In genomic region chr11:76782526-76783293, GRCh38 we compare ENCODE assay signal across 1 cellular context.
TF ChIP-seq lines count a peak whose summit lies in the region.

No MANE protein-coding gene starts in this region.

TF ChIP-seq in HepG2, 621 proteins besides CTCF, POLR2A, EP300 and RAD21 (continued from another document and continues in another):
- TF ChIP-seq ZBTB40 (IDR thresholded peaks at IDR 0.05) (no peak), ZBTB40 (CRISPR knock-in tag; IDR thresholded peaks at IDR 0.05) (no peak), ZMYM4 (CRISPR knock-in tag; IDR thresholded peaks at IDR 0.05) (0 out of 2 replicates have a peak, but pooled peaks have one; percentile 58), ZNF317 (CRISPR knock-in tag; IDR thresholded peaks at IDR 0.05) (0 out of 2 replicates have a peak, but pooled peaks have one; percentile 13), WIZ (CRISPR knock-in tag; IDR thresholded peaks at IDR 0.05) (no peak), TARDBP (CRISPR knock-in tag; IDR thresholded peaks at IDR 0.05) (peak; percentile 74; the same call in 1 of the 2 replicates), CREM (IDR thresholded peaks at IDR 0.05) (0 out of 2 replicates have a peak, but pooled peaks have one; percentile 17), CREM (CRISPR knock-in tag; IDR thresholded peaks at IDR 0.05) (no peak), ZNF251 (CRISPR knock-in tag; IDR thresholded peaks at IDR 0.05) (no peak), DDIT3 (CRISPR knock-in tag; IDR thresholded peaks at IDR 0.05) (no peak), SOX5 (CRISPR knock-in tag; IDR thresholded peaks at IDR 0.05; ENCODE audit: borderline replicate concordance) (peak; percentile 32), FOXO1 (CRISPR knock-in tag; IDR thresholded peaks at IDR 0.05) (peak; percentile 11; the same call in 1 of the 2 replicates), MAFG (CRISPR knock-in tag; IDR thresholded peaks at IDR 0.05) (no peak), SMYD3 (CRISPR knock-in tag; IDR thresholded peaks at IDR 0.05) (no peak), TFE3 (CRISPR knock-in tag; IDR thresholded peaks at IDR 0.05) (peak; percentile 42; the same call in 1 of the 2 replicates), ZNF558 (CRISPR knock-in tag; IDR thresholded peaks at IDR 0.05; ENCODE audit: borderline replicate concordance) (peak; percentile 85; the same call in 1 of the 2 replicates), KAT7 (CRISPR knock-in tag; IDR thresholded peaks at IDR 0.05; ENCODE audit: borderline replicate concordance) (no peak), ZFP90 (CRISPR knock-in tag; IDR thresholded peaks at IDR 0.05; ENCODE audit: borderline replicate concordance) (no peak; the same call in 1 of the 2 replicates), YY1 (IDR thresholded peaks at IDR 0.05; ENCODE audit: insufficient read depth, insufficient replicate concordance, low read depth, low read length) (peak; percentile 87), SP4 (CRISPR knock-in tag; IDR thresholded peaks at IDR 0.05) (peak; percentile 20; the same call in 1 of the 2 replicates), EEA1 (CRISPR knock-in tag; IDR thresholded peaks at IDR 0.05; ENCODE audit: borderline replicate concordance) (no peak), ZNF10 (CRISPR knock-in tag; IDR thresholded peaks at IDR 0.05; ENCODE audit: borderline replicate concordance, low read depth) (no peak), ZNF556 (CRISPR knock-in tag; IDR thresholded peaks at IDR 0.05; ENCODE audit: borderline replicate concordance) (peak; percentile 79; the same call in 1 of the 2 replicates), ADNP (CRISPR knock-in tag; IDR thresholded peaks at IDR 0.05) (peak; percentile 50; the same call in 1 of the 2 replicates), CC2D1A (CRISPR knock-in tag; IDR thresholded peaks at IDR 0.05) (no peak), ZUFSP (CRISPR knock-in tag; IDR thresholded peaks at IDR 0.05; ENCODE audit: borderline replicate concordance) (no peak), SIX4 (CRISPR knock-in tag; IDR thresholded peaks at IDR 0.05) (no peak), FOXP4 (CRISPR knock-in tag; IDR thresholded peaks at IDR 0.05) (peak; percentile 35; the same call in 1 of the 2 replicates), TAF1 (CRISPR knock-in tag; IDR thresholded peaks at IDR 0.05) (peak; percentile 30; the same call in 1 of the 2 replicates), KMT2A (CRISPR knock-in tag; IDR thresholded peaks at IDR 0.05) (peak; percentile 31; the same call in 1 of the 2 replicates), NCOA1 (CRISPR knock-in tag; IDR thresholded peaks at IDR 0.05) (no peak), ZNF598 (CRISPR knock-in tag; IDR thresholded peaks at IDR 0.05; ENCODE audit: borderline replicate concordance) (no peak; the same call in 1 of the 2 replicates), ZNF431 (CRISPR knock-in tag; IDR thresholded peaks at IDR 0.05; ENCODE audit: borderline replicate concordance, low read depth) (0 out of 2 replicates have a peak, but pooled peaks have one; percentile 46), NCOR1 (IDR thresholded peaks at IDR 0.05; ENCODE audit: borderline replicate concordance, low read length) (no peak; the same call in 1 of the 2 replicates), SKIL (CRISPR knock-in tag; IDR thresholded peaks at IDR 0.05; ENCODE audit: borderline replicate concordance) (peak; percentile 68; the same call in 1 of the 2 replicates), ZNF3 (CRISPR knock-in tag; IDR thresholded peaks at IDR 0.05) (no peak), BHLHE40 (IDR thresholded peaks at IDR 0.05; ENCODE audit: low read length) (0 out of 2 replicates have a peak, but pooled peaks have one; percentile 5), TMF1 (CRISPR knock-in tag; IDR thresholded peaks at IDR 0.05; ENCODE audit: low read depth) (no peak), SOX6 (IDR thresholded peaks at IDR 0.05) (no peak), SOX6 (CRISPR knock-in tag; IDR thresholded peaks at IDR 0.05) (no peak; the same call in 1 of the 2 replicates), REL (CRISPR knock-in tag; conservative IDR thresholded peaks at IDR 0.05) (0 out of 2 replicates have a peak, but pooled peaks have one; percentile 31), KDM6A (CRISPR knock-in tag; IDR thresholded peaks at IDR 0.05; ENCODE audit: low read depth) (no peak), ZNF746 (CRISPR knock-in tag; IDR thresholded peaks at IDR 0.05) (0 out of 2 replicates have a peak, but pooled peaks have one; percentile 65), GATAD1 (CRISPR knock-in tag; IDR thresholded peaks at IDR 0.05) (0 out of 2 replicates have a peak, but pooled peaks have one; percentile 31), ZSCAN22 (CRISPR knock-in tag; IDR thresholded peaks at IDR 0.05) (no peak), ZNF709 (CRISPR knock-in tag; IDR thresholded peaks at IDR 0.05) (0 out of 2 replicates have a peak, but pooled peaks have one; percentile 57), ATRX (CRISPR knock-in tag; IDR thresholded peaks at IDR 0.05; ENCODE audit: borderline replicate concordance) (no peak), ZFP82 (CRISPR knock-in tag; IDR thresholded peaks at IDR 0.05; ENCODE audit: borderline replicate concordance) (no peak), ZNF101 (CRISPR knock-in tag; IDR thresholded peaks at IDR 0.05; ENCODE audit: borderline replicate concordance, low read depth) (no peak), NRL (CRISPR knock-in tag; IDR thresholded peaks at IDR 0.05; ENCODE audit: borderline replicate concordance) (no peak), MBNL3 (CRISPR knock-in tag; conservative IDR thresholded peaks at IDR 0.05) (no peak), SALL1 (CRISPR knock-in tag; IDR thresholded peaks at IDR 0.05) (peak; percentile 82), ZNF292 (CRISPR knock-in tag; IDR thresholded peaks at IDR 0.05; ENCODE audit: borderline replicate concordance, low read depth) (peak; percentile 62), CBX5 (CRISPR knock-in tag; IDR thresholded peaks at IDR 0.05; ENCODE audit: borderline replicate concordance) (peak; percentile 57; the same call in 1 of the 2 replicates), ZSCAN31 (CRISPR knock-in tag; IDR thresholded peaks at IDR 0.05; ENCODE audit: low read depth) (0 out of 2 replicates have a peak, but pooled peaks have one; percentile 49), ZBTB7A (CRISPR knock-in tag; IDR thresholded peaks at IDR 0.05) (peak; percentile 82), ZNF44 (CRISPR knock-in tag; IDR thresholded peaks at IDR 0.05) (peak; percentile 56; the same call in 1 of the 2 replicates), PHF20 (CRISPR knock-in tag; IDR thresholded peaks at IDR 0.05) (peak; percentile 58; the same call in 1 of the 2 replicates)
